9 cellular contexts compared by ENCODE assay signal in the genomic region with DNA sequence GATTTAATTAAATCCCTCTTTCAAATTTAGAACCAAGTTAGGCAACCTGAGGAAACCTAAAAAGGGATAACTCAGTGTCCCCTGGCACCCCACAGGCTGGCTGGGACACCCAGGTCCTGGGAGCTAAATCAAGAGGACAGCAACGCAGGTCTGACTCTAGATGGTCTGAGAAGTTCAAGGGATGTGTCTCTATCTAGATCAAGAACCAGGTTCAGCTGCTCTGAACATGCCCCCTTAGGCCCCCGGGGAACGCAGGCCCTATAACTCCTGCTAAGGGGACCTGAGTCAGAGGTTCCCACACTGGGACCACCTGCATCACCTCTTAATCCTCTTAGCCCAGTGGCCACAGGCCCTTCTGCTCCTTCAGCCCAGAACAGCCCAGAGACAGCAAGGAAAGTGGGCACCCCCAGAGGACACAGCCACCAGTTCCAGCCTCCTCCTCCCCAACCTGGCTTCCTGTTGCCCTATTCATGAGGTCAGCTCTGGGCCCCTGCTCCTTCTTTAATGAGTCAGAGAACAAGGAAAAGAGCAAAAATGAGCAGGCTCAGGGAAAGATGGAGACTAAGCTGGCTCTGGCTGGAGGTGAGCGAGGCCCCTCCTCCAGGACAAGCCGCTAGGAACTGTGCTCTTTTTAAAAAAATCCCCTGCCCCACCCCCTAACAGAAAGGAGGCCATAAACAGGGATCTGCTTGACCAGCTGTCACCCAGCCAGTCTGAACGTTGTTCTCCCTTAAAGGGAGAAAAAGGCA. TPM values are rescaled to one million over a fixed set of nuclear protein-coding genes. Genes with fewer than 3 reads are reported as not detected.
A peak's percentile ranks its signal among the peaks of the same experiment; 100 is the strongest.
DNase-seq lines count a peak whose midpoint lies in the region; ATAC-seq and TF ChIP-seq lines count a peak whose summit lies in the region.
"Had no signal": no experiment of that assay in that cellular context is flagged by ENCODE, and none has a peak within 500 bp of the region (broad histone marks: within the 10 kb centered on the region; RNA-seq: fewer than 3 reads in every experiment).

No MANE protein-coding gene starts in this region.

- no peaks in the 10 kb centered on the region for H3K36me3 ChIP-seq in sigmoid colon

- no peak for TF ChIP-seq EP300 in sigmoid colon (IDR thresholded peaks at IDR 0.05)

- DNase-seq in ELR (ENCODE audit: low read depth), result peak; percentile 86
- peak; percentile 61 for DNase-seq in RPMI7951 (ENCODE audit: low read depth)
- DNase-seq in foreskin fibroblast, result peak; percentile 34 to 68
- no peak for DNase-seq in sigmoid colon
- DNase-seq in activated CD4-positive, alpha-beta T cell treated with anti-CD3 and anti-CD28 coated beads, Interleukin-2, amount 50 U/mL, for 4 hours, result no peak
- DNase-seq: midbrain had no signal

- no peak for TF ChIP-seq CTCF in foreskin fibroblast (IDR thresholded peaks at IDR 0.05; ENCODE audit: low read depth, low read length)
- no peak for TF ChIP-seq CTCF in sigmoid colon (IDR thresholded peaks at IDR 0.05)

- no peak for TF ChIP-seq POLR2A in sigmoid colon (IDR thresholded peaks at IDR 0.05)

- H3K4me1 ChIP-seq in sigmoid colon, result peaks cover 0 to 57% (median 46%) of the 10 kb centered on the region in 4 donors

- H3K4me3 ChIP-seq in foreskin fibroblast (ENCODE audit: low read depth in 1 of 2, low read length in 2 of 2) (no peak overlapping the region), sigmoid colon (no peak overlapping the region)

- no peaks in the 10 kb centered on the region for H3K9me3 ChIP-seq in sigmoid colon

- WGBS in sigmoid colon, 2 donors, result 44 to 53% methylated on average over 6 of the region's 6 CpGs

- ATAC-seq in GM21515 (IDR thresholded peaks at IDR 0.05; ENCODE audit: unreplicated experiment), result no peak
- ATAC-seq in HG02571 (IDR thresholded peaks at IDR 0.05; ENCODE audit: unreplicated experiment), result no peak
- no peak for ATAC-seq in GM21381 (IDR thresholded peaks at IDR 0.05; ENCODE audit: unreplicated experiment)

- peak overlapping the region; percentile 82 to 92 (median 84) for H3K27ac ChIP-seq in sigmoid colon

- intact Hi-C loops in sigmoid colon (cut with DNase I), result loop anchor here (2.0 kb wide), 1 partner anchor 25 kb away; no protein-coding TSS in a partner anchor

- H3K27me3 ChIP-seq in sigmoid colon, result no peaks in the 10 kb centered on the region

RNA-seq across cellular contexts. Expression of a gene that starts 10.8 kb away (rescaled TPM):
- total RNA-seq in RPMI7951 (2014; rRNA removed; shearing (Covaris generic)), result 2.6 and 2.8 TPM in 2 replicates
- 10 to 100 TPM in 2 of 4 donors, 1 to 10 TPM in 2; 6.4 to 19.5 (median 11.7) TPM for total RNA-seq in sigmoid colon
- 10 to 100 TPM in 1 of 3 donors, 1 to 10 TPM in 2; 1.8 to 11.3 (median 2.3) TPM for polyA plus RNA-seq in sigmoid colon

Comparison
In these comparisons a context has a peak if more than half of its experiments do, and no peak if none do; other contexts are left out.
1. DNase-seq: peak in ELR (single experiment), RPMI7951 (single experiment) and foreskin fibroblast (2 of 2); none in sigmoid colon (single experiment) and activated CD4-positive, alpha-beta T cell treated with anti-CD3 and anti-CD28 coated beads, Interleukin-2, amount 50 U/mL, for 4 hours (0 of 2).